In the genomic region with DNA sequence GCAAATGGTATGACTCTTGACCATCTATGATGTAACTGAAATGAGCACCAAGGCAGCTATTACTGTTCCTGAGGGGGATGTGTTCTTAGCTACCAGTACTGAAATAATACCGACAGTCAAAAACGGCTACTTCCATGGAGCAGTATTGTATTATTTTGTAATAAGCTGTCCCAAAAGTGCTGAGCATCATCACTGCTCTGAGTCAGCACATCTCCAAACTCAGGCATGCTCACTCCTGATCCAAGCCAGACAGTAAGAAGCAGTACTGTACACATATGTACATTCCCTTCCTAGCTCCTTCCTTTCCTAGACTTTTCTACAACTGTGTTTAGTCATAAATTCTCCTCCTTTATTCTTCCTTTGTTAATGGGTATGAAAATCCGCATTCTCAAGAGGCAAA, we compare ENCODE assay signal across 15 cellular contexts. TPM values are rescaled to one million over a fixed set of nuclear protein-coding genes. Genes with fewer than 3 reads are reported as not detected.
A peak's percentile ranks its signal among the peaks of the same experiment; 100 is the strongest.
DNase-seq lines count a peak whose midpoint lies in the region; ATAC-seq and TF ChIP-seq lines count a peak whose summit lies in the region.
"Had no signal": no experiment of that assay in that cellular context is flagged by ENCODE, and none has a peak within 500 bp of the region (broad histone marks: within the 10 kb centered on the region; RNA-seq: fewer than 3 reads in every experiment).

No MANE protein-coding gene starts in this region.

- ATAC-seq in left lung = peak; percentile 61

- peaks cover 0 to 28% of the 10 kb centered on the region in 2 donors for H3K4me1 ChIP-seq in left lung
- H3K4me1 ChIP-seq: BE2C, uterus had no signal

- peaks cover 21% of the 10 kb centered on the region for H3K4me1 Mint-ChIP-seq in HFFc6 (ENCODE audit: low read depth)
- peaks cover 21% of the 10 kb centered on the region for H3K4me1 Mint-ChIP-seq in chondrocyte (ENCODE audit: low read depth)

- TF ChIP-seq CTCF in HFFc6 (IDR thresholded peaks at IDR 0.05) (no peak), chondrocyte (IDR thresholded peaks at IDR 0.05) (no peak), left lung (IDR thresholded peaks at IDR 0.05) (no peak)

- H3K27me3 ChIP-seq in left lung = no peaks in the 10 kb centered on the region
- H3K27me3 ChIP-seq: BE2C, uterus had no signal

- H3K4me3 Mint-ChIP-seq in HFFc6 (no peak overlapping the region), chondrocyte (ENCODE audit: unreplicated experiment) (no peak overlapping the region)

- H3K27me3 Mint-ChIP-seq in HFFc6 (ENCODE audit: insufficient read depth) (no peaks in the 10 kb centered on the region), chondrocyte (ENCODE audit: low read depth) (no peaks in the 10 kb centered on the region)

- peak overlapping the region in 1 of 2 donors; percentile 13 for H3K27ac ChIP-seq in left lung
- H3K27ac ChIP-seq: uterus had no signal

- no peaks in the 10 kb centered on the region for H3K9me3 ChIP-seq in left lung
- H3K9me3 ChIP-seq: BE2C, uterus had no signal

- no peaks in the 10 kb centered on the region for H3K36me3 Mint-ChIP-seq in HFFc6 (ENCODE audit: low read depth)
- H3K36me3 Mint-ChIP-seq in chondrocyte (ENCODE audit: low read depth) = peaks cover 1% of the 10 kb centered on the region

- no peak overlapping the region for H3K4me3 ChIP-seq in left lung
- H3K4me3 ChIP-seq: uterus had no signal

- H3K36me3 ChIP-seq in left lung = peaks cover 0 to 10% of the 10 kb centered on the region in 2 donors
- H3K36me3 ChIP-seq: BE2C, uterus had no signal

- peak; percentile 41 for DNase-seq in AG08396 (ENCODE audit: low spot score)
- DNase-seq in HFFc6 = peak; percentile 37
- no peak for DNase-seq in chondrocyte (ENCODE audit: low spot score)
- DNase-seq in left lung = no peak
- DNase-seq in RPMI8226 = no peak
- no peak for DNase-seq in H4 (ENCODE audit: low spot score)
- no peak for DNase-seq in OCI-M2 (lab: John Stamatoyannopoulos, UW; ENCODE audit: unreplicated experiment)
- DNase-seq in HPDE6-E6E7 (ENCODE audit: extremely low spot score) = no peak
- DNase-seq: activated naive CD4-positive, alpha-beta T cell; BE2C; KBM-7; NCI-H524 treated with DMSO at 0.1 percent for 48 hours; stimulated activated CD4-positive, alpha-beta T cell treated with anti-CD3 and anti-CD28 coated beads, Interleukin-15, amount 100 ng/mL, for 24 hours; T-helper 9 cell; uterus had no signal

- intact Hi-C loops in left lung (cut with DNase I) = no loop called here

- H3K27ac Mint-ChIP-seq in HFFc6 (peak overlapping the region; percentile 86), chondrocyte (ENCODE audit: unreplicated experiment) (peak overlapping the region; percentile 80)

- H3K9me3 Mint-ChIP-seq in HFFc6 (no peaks in the 10 kb centered on the region), chondrocyte (ENCODE audit: low read depth) (no peaks in the 10 kb centered on the region)

RNA-seq across cellular contexts. Expression of a gene that starts 8.5 kb away (rescaled TPM):
- 100 to 1,000 TPM; 154 to 178 (median 156) TPM for total RNA-seq in HFFc6 (2021; fragmentation: NEBNext Ultra II Directional; extraction: Animal tissue kit (Norgen Biotek cat#: 25700))
- total RNA-seq in chondrocyte (99.2 to 108 TPM (median 107 TPM) in 3 replicates), left lung (100 to 1,000 TPM in 1 of 2 donors, 10 to 100 TPM in 1; 97.6 to 123 TPM)
- total RNA-seq in H4 (2014; rRNA removed; shearing (Covaris generic)) = 51.9 and 67.7 TPM in 2 replicates

RNA-seq across cellular contexts. Expression of a gene that starts 29.7 kb away (rescaled TPM):
- total RNA-seq in HFFc6 (2021; fragmentation: NEBNext Ultra II Directional; extraction: Animal tissue kit (Norgen Biotek cat#: 25700)) = 10 to 100 TPM; 46.1 to 51.9 (median 49.6) TPM
- total RNA-seq in chondrocyte (63.3 to 69.4 TPM (median 67.3 TPM) in 3 replicates), left lung (10 to 100 TPM; 69.0 to 97.1 TPM)
- 115 and 116 TPM in 2 replicates for total RNA-seq in H4 (2014; rRNA removed; shearing (Covaris generic))

RNA-seq across cellular contexts. Expression of a gene that starts 35.8 kb away (rescaled TPM):
- total RNA-seq in HFFc6 (2021; fragmentation: NEBNext Ultra II Directional; extraction: Animal tissue kit (Norgen Biotek cat#: 25700)) = not detected
- total RNA-seq in chondrocyte (not detected in 3 replicates), left lung (under 1 TPM; 0.12 to 0.16 TPM)
- 0.35 and 0.79 TPM in 2 replicates for total RNA-seq in H4 (2014; rRNA removed; shearing (Covaris generic))
- total RNA-seq: uterus had no signal

RNA-seq across cellular contexts. Expression of a gene that starts 46.2 kb away (rescaled TPM):
- total RNA-seq in HFFc6 (2021; fragmentation: NEBNext Ultra II Directional; extraction: Animal tissue kit (Norgen Biotek cat#: 25700)) = 1 to 10 TPM; 1.4 to 2.2 (median 1.9) TPM
- total RNA-seq in chondrocyte (2.8 to 11.1 TPM (median 10.9 TPM) in 3 replicates), left lung (10 to 100 TPM in 1 of 2 donors, 1 to 10 TPM in 1; 6.0 to 14.8 TPM)
- 26.3 and 29.2 TPM in 2 replicates for total RNA-seq in H4 (2014; rRNA removed; shearing (Covaris generic))

Comparison
In these comparisons a context has a peak if more than half of its experiments do, and no peak if none do; other contexts are left out.
1. DNase-seq: peak in AG08396 (single experiment) and HFFc6 (single experiment); none in chondrocyte (single experiment), left lung (0 of 2), RPMI8226 (single experiment), H4 (single experiment), OCI-M2 (single experiment) and HPDE6-E6E7 (single experiment).